10 cellular contexts compared by ENCODE assay signal in genomic region chr1:153789478-153790148, GRCh38. TPM values are rescaled to one million over a fixed set of nuclear protein-coding genes. Genes with fewer than 3 reads are reported as not detected.
DNase-seq lines count a peak whose midpoint lies in the region; ATAC-seq and TF ChIP-seq lines count a peak whose summit lies in the region.
"Had no signal": no experiment of that assay in that cellular context is flagged by ENCODE, and none has a peak within 500 bp of the region (broad histone marks: within the 10 kb centered on the region; RNA-seq: fewer than 3 reads in every experiment).

No MANE protein-coding gene starts in this region.

- peaks cover 0 to 18% of the 10 kb centered on the region in 2 donors for H3K4me1 ChIP-seq in adrenal gland (replicated peaks in 1 of 2)
- peaks cover 4 to 15% of the 10 kb centered on the region in 2 donors for H3K4me1 ChIP-seq in lung (ENCODE audit: control insufficient read depth in 2 of 2, insufficient read depth in 2 of 2, low read length in 2 of 2)
- H3K4me1 ChIP-seq in tibial nerve: peaks cover 0 to 23% (median 10%) of the 10 kb centered on the region in 4 donors
- peaks cover 35% of the 10 kb centered on the region for H3K4me1 ChIP-seq in OCI-LY7 (ENCODE audit: insufficient read depth, low read length, poor library complexity, severe bottlenecking)

- no peaks in the 10 kb centered on the region for H3K9me2 ChIP-seq in OCI-LY7 (ENCODE audit: insufficient read depth, low read length)

- H3K4me2 ChIP-seq in OCI-LY7 (ENCODE audit: low read length): no peak overlapping the region

- H3K4me3 ChIP-seq in adrenal gland (peak overlapping the region in 1 of 4 donors; percentile 28), lung (no peak overlapping the region), tibial nerve (peak overlapping the region in 3 of 4 donors; percentile 8 to 34 (median 9)), OCI-LY7 (ENCODE audit: low read depth, low read length, poor library complexity, severe bottlenecking) (no peak overlapping the region)

- TF ChIP-seq EP300 in tibial nerve (IDR thresholded peaks at IDR 0.05): no peak

- H3K9me3 ChIP-seq in adrenal gland (replicated peaks in 1 of 3) (no peaks in the 10 kb centered on the region), lung (ENCODE audit: control insufficient read depth in 2 of 2, insufficient read depth in 1 of 2, low read length in 1 of 2) (no peaks in the 10 kb centered on the region), tibial nerve (no peaks in the 10 kb centered on the region), OCI-LY7 (ENCODE audit: low read length) (no peaks in the 10 kb centered on the region; the same call in 1 of the 2 replicates)

- 62 to 70% (median 66%) methylated on average over 20 to 25 of the region's 25 CpGs for WGBS in adrenal gland, 4 donors
- WGBS in lung, 2 donors: 34 to 36% methylated on average over 25 of the region's 25 CpGs
- WGBS in tibial nerve, 2 donors: 58 to 59% methylated on average over 25 of the region's 25 CpGs

- H2AFZ ChIP-seq in OCI-LY7 (ENCODE audit: low read length): no peak overlapping the region

- H3K27ac Mint-ChIP-seq in activated T-cell treated with anti-CD3 and anti-CD28 coated beads, Interleukin-2, amount 50 U/mL, for 24 hours: peak overlapping the region; percentile 56

- POLR2A ChIA-PET in OCI-LY7 (lab: Charles Lee): interaction anchor here (1.0 kb wide), 1 partner anchor 8 kb away, joined by 3 read pairs; no protein-coding TSS in a partner anchor

- H3K36me3 ChIP-seq in adrenal gland (replicated peaks in 1 of 2) (no peaks in the 10 kb centered on the region), lung (ENCODE audit: control insufficient read depth in 2 of 2, insufficient read depth in 2 of 2, low read length in 2 of 2) (no peaks in the 10 kb centered on the region), tibial nerve (no peaks in the 10 kb centered on the region), OCI-LY7 (ENCODE audit: insufficient read depth, low read length) (no peaks in the 10 kb centered on the region)

- no peak for DNase-seq in activated T-cell treated with anti-CD3 and anti-CD28 coated beads, Interleukin-2, amount 50 U/mL, for 24 hours
- DNase-seq in activated T-cell treated with anti-CD3 and anti-CD28 coated beads, Interleukin-2, amount 50 U/mL, for 48 hours: no peak
- DNase-seq in adrenal gland (peak in 1 of 7 donors; percentile 14), lung (ENCODE audit: low spot score) (no peak), tibial nerve (ENCODE audit: low spot score in 2 of 2) (no peak), OCI-LY7 (ENCODE audit: low spot score) (no peak), islet precursor cell (no peak)
- DNase-seq: NCI-H2107 had no signal

- peaks cover 12% of the 10 kb centered on the region for H3K27me3 Mint-ChIP-seq in activated T-cell treated with anti-CD3 and anti-CD28 coated beads, Interleukin-2, amount 50 U/mL, for 24 hours

- H3K4me3 Mint-ChIP-seq in activated T-cell treated with anti-CD3 and anti-CD28 coated beads, Interleukin-2, amount 50 U/mL, for 24 hours: peak overlapping the region; percentile 3

- H3K27ac ChIP-seq in adrenal gland (peak overlapping the region; percentile 57 to 92 (median 74)), lung (ENCODE audit: low read depth in 1 of 2, low read length in 1 of 2) (peak overlapping the region; percentile 89 to 92), tibial nerve (peak overlapping the region; percentile 66 to 92 (median 78)), OCI-LY7 (ENCODE audit: low read depth, low read length, poor library complexity, severe bottlenecking) (no peak overlapping the region)

- H3K4me1 Mint-ChIP-seq in activated T-cell treated with anti-CD3 and anti-CD28 coated beads, Interleukin-2, amount 50 U/mL, for 24 hours (ENCODE audit: low read depth): peaks cover 32% of the 10 kb centered on the region

- intact Hi-C loops in adrenal gland (cut with DNase I) (loop anchor here (10.0 kb wide), 1 partner anchor 155 kb away; the partner anchor contains the start of gene DENND4B (in 2 of the 2)), OCI-LY7 (cut with micrococcal nuclease; ENCODE audit: unreplicated experiment) (no loop called here)

- no peaks in the 10 kb centered on the region for H3K9me3 Mint-ChIP-seq in activated T-cell treated with anti-CD3 and anti-CD28 coated beads, Interleukin-2, amount 50 U/mL, for 24 hours

- no peaks in the 10 kb centered on the region for H3K36me3 Mint-ChIP-seq in activated T-cell treated with anti-CD3 and anti-CD28 coated beads, Interleukin-2, amount 50 U/mL, for 24 hours (ENCODE audit: low read depth)

- no peaks in the 10 kb centered on the region for H3K79me2 ChIP-seq in OCI-LY7 (ENCODE audit: insufficient read depth, low read depth, low read length)

- TF ChIP-seq POLR2A in adrenal gland (IDR thresholded peaks at IDR 0.05): no peak
- TF ChIP-seq POLR2A in tibial nerve (IDR thresholded peaks at IDR 0.05): no peak

- BruUV-seq in OCI-LY7 (replicated peaks; lab: Mats Ljungman, UMichigan): no TSS peak

- ATAC-seq in lung (ENCODE audit: insufficient read depth, low FRiP score): no peak
- ATAC-seq in HG02798 (IDR thresholded peaks at IDR 0.05; ENCODE audit: poor library complexity, unreplicated experiment): no peak
- ATAC-seq: HCT116 had no signal

- CTCF ChIA-PET in OCI-LY7 (lab: Charles Lee; ENCODE audit: unreplicated experiment): no interaction called here

- no peaks in the 10 kb centered on the region for H4K20me1 ChIP-seq in OCI-LY7 (ENCODE audit: insufficient read depth, low read length)

- TF ChIP-seq CTCF in adrenal gland (IDR thresholded peaks at IDR 0.05): no peak
- no peak for TF ChIP-seq CTCF in lung (IDR thresholded peaks at IDR 0.05; ENCODE audit: control extremely low read depth, extremely low read depth)
- no peak for TF ChIP-seq CTCF in tibial nerve (IDR thresholded peaks at IDR 0.05)
- TF ChIP-seq CTCF in OCI-LY7 (conservative IDR thresholded peaks at IDR 0.05; ENCODE audit: low read length): no peak

- H3K27me3 ChIP-seq in adrenal gland: no peaks in the 10 kb centered on the region
- H3K27me3 ChIP-seq in lung (ENCODE audit: control insufficient read depth, insufficient read depth): no peaks in the 10 kb centered on the region
- peaks cover 0 to 3% of the 10 kb centered on the region in 2 donors for H3K27me3 ChIP-seq in tibial nerve

RNA-seq across cellular contexts. Expression of gene SLC27A3, which starts 14.4 kb away (rescaled TPM):
- total RNA-seq in adrenal gland (10 to 100 TPM in 7 of 8 donors, 1 to 10 TPM in 1; 9.5 to 25.4 (median 15.9) TPM), lung (100 to 1,000 TPM in 1 of 2 donors, 10 to 100 TPM in 1; 15.8 to 162 TPM), tibial nerve (10 to 100 TPM; 38.5 to 89.4 (median 59.2) TPM), OCI-LY7 (2022) (7.7 and 10.2 TPM in 2 replicates)
- polyA plus RNA-seq in adrenal gland (10 to 100 TPM; 11.7 to 85.0 (median 62.3) TPM), lung (100 to 1,000 TPM in 1 of 2 donors, 10 to 100 TPM in 1; 53.9 to 223 TPM)
- total RNA-seq in OCI-LY7 (2014; rRNA removed; shearing (Covaris generic)): 3.3 and 4.5 TPM in 2 replicates

Comparison
In these comparisons a context has a peak if more than half of its experiments do, and no peak if none do; other contexts are left out.
1. H3K4me3 ChIP-seq: peak in tibial nerve (3 of 4); none in lung (single experiment) and OCI-LY7 (single experiment).